ENCODE assay signal across 1 cellular context in genomic region chr19:10670876-10671804, GRCh38.
TF ChIP-seq lines count a peak whose summit lies in the region.

No MANE protein-coding gene starts in this region.

TF ChIP-seq in endothelial cell of umbilical vein, 7 proteins besides CTCF, POLR2A, EP300 and RAD21:
- TF ChIP-seq POLR2AphosphoS5 (IDR thresholded peaks at IDR 0.05; ENCODE audit: insufficient read depth, low read depth, low read length) (peak; percentile 27), GATA2 (IDR thresholded peaks at IDR 0.05; ENCODE audit: insufficient read depth, insufficient read length, low read depth, low read length) (no peak), MAX (IDR thresholded peaks at IDR 0.05; ENCODE audit: insufficient read depth, insufficient read length) (no peak), EZH2 (IDR thresholded peaks at IDR 0.05; ENCODE audit: borderline replicate concordance, low read depth, low read length, severe bottlenecking) (no peak), MYC (IDR thresholded peaks at IDR 0.05; ENCODE audit: low read depth, low read length) (no peak), FOS (IDR thresholded peaks at IDR 0.05; ENCODE audit: borderline replicate concordance, insufficient read depth, low read length) (no peak), JUN (IDR thresholded peaks at IDR 0.05; ENCODE audit: borderline replicate concordance, insufficient read depth, insufficient read length, low read depth) (no peak)
